10 cellular contexts compared by ENCODE assay signal in genomic region chr3:14143271-14143605, GRCh38. TPM values are rescaled to one million over a fixed set of nuclear protein-coding genes. Genes with fewer than 3 reads are reported as not detected.
DNase-seq lines count a peak whose midpoint lies in the region; ATAC-seq, FAIRE-seq and TF ChIP-seq lines count a peak whose summit lies in the region.
"Had no signal": no experiment of that assay in that cellular context is flagged by ENCODE, and none has a peak within 500 bp of the region (broad histone marks: within the 10 kb centered on the region; RNA-seq: fewer than 3 reads in every experiment).

No MANE protein-coding gene starts in this region.

- no peak for TF ChIP-seq POLR2A in GM12878 (IDR thresholded peaks at IDR 0.05; ENCODE audit: low read depth, low read length)

- peak overlapping the region; percentile 18 to 93 (median 84) for H3K27ac ChIP-seq in heart right ventricle
- no peak overlapping the region for H3K27ac ChIP-seq in right cardiac atrium (ENCODE audit: low read length)
- no peak overlapping the region for H3K27ac ChIP-seq in GM12878 (ENCODE audit: control insufficient read depth, insufficient read depth)
- H3K27ac ChIP-seq in upper lobe of right lung = peak overlapping the region; percentile 96

- H3K4me1 ChIP-seq in heart right ventricle (peaks cover 14 to 71% (median 37%) of the 10 kb centered on the region in 9 donors), right cardiac atrium (ENCODE audit: control insufficient read depth, insufficient read depth, low read length) (peaks cover 14% of the 10 kb centered on the region), GM12878 (ENCODE audit: control insufficient read depth, insufficient read depth, low read length) (peaks cover 16% of the 10 kb centered on the region), upper lobe of right lung (peaks cover 55% of the 10 kb centered on the region)

- no peaks in the 10 kb centered on the region for H3K9me3 Mint-ChIP-seq in memory B cell

- POLR2A ChIA-PET in GM12878 (lab: Charles Lee) = interaction anchor here (2.9 kb wide), 1 partner anchor 18 kb away, joined by 10 read pairs; no protein-coding TSS in a partner anchor

- peaks cover 14% of the 10 kb centered on the region for H3K4me1 Mint-ChIP-seq in memory B cell

- peak; percentile 18 for FAIRE-seq in GM12878 (lab: Jason Lieb, UNC)
- FAIRE-seq: GM19239, islet of Langerhans had no signal

- BruUV-seq in GM12878 (replicated peaks; lab: Mats Ljungman, UMichigan) = no TSS peak

- H3K79me2 ChIP-seq in GM12878 (ENCODE audit: control insufficient read depth, insufficient read depth, low read length) = no peaks in the 10 kb centered on the region

- no peak overlapping the region for H3K9ac ChIP-seq in GM12878 (ENCODE audit: control insufficient read depth, insufficient read depth, low read length)

- H2AFZ ChIP-seq in GM12878 (ENCODE audit: control insufficient read depth, low read depth, low read length) = no peak overlapping the region

- SMC1A ChIA-PET in GM12878 (lab: Charles Lee; ENCODE audit: uncharacterized antibody, unreplicated experiment) = interaction anchor here (1.1 to 1.2 kb wide), 2 partner anchors 17 to 20 kb away, joined by 3 to 4 read pairs; no protein-coding TSS in a partner anchor

- peaks cover 0 to 79% (median 40%) of the 10 kb centered on the region in 9 donors for H3K36me3 ChIP-seq in heart right ventricle
- peaks cover 8 to 12% of the 10 kb centered on the region in 2 experiments; a peak in 3 of 4 replicates for H3K36me3 ChIP-seq in GM12878 (ENCODE audit: control insufficient read depth in 2 of 2, insufficient read depth in 2 of 2, low read length in 1 of 2)
- H3K36me3 ChIP-seq in upper lobe of right lung = peaks cover 72% of the 10 kb centered on the region

- H3K27me3 ChIP-seq in heart right ventricle (no peaks in the 10 kb centered on the region), right cardiac atrium (ENCODE audit: control insufficient read depth, insufficient read depth) (no peaks in the 10 kb centered on the region), GM12878 (replicated peaks in 1 of 2; ENCODE audit: control insufficient read depth in 2 of 2, insufficient read depth in 2 of 2, low read length in 1 of 2) (no peaks in the 10 kb centered on the region), upper lobe of right lung (no peaks in the 10 kb centered on the region)

- no peaks in the 10 kb centered on the region for H4K20me1 ChIP-seq in GM12878 (ENCODE audit: control insufficient read depth, insufficient read depth)

- H3K4me2 ChIP-seq in GM12878 (ENCODE audit: control insufficient read depth, insufficient read depth) = no peak overlapping the region

- ATAC-seq in heart right ventricle = no peak
- ATAC-seq in right cardiac atrium = no peak
- ATAC-seq in GM12878 = no peak
- no peak for ATAC-seq in memory B cell (ENCODE audit: low read depth)
- ATAC-seq in upper lobe of right lung = no peak
- no peak for ATAC-seq in GM21723 (IDR thresholded peaks at IDR 0.05; ENCODE audit: unreplicated experiment)

- intact Hi-C loops in heart right ventricle (cut with DNase I) = loop anchor here in 1 of 10 donors (1.0 kb wide), 1 partner anchor 18 kb away; the partner anchor contains the start of gene TMEM43
- intact Hi-C loops in right cardiac atrium (cut with DNase I) = no loop called here
- intact Hi-C loops in GM12878 (cut with micrococcal nuclease; ENCODE audit: unreplicated experiment) = no loop called here
- intact Hi-C loops in upper lobe of right lung (cut with DNase I) = no loop called here

- CTCF ChIA-PET in GM12878 (lab: Yijun Ruan, JAX) = no interaction called here

- no peaks in the 10 kb centered on the region for H3K27me3 Mint-ChIP-seq in memory B cell

- 83 to 93% methylated on average over 4 of the region's 4 CpGs for WGBS in heart right ventricle, 2 donors
- 73% methylated on average over 4 of the region's 4 CpGs for WGBS in right cardiac atrium
- 85% methylated on average over 4 of the region's 4 CpGs for WGBS in GM12878 (ENCODE audit: insufficient coverage, insufficient replicate concordance, low lambda C conversion rate, missing lambda C conversion rate)

- RAD21 ChIA-PET in GM12878 (lab: Charles Lee; ENCODE audit: unreplicated experiment) = no interaction called here

- no peak for DNase-seq in heart right ventricle
- DNase-seq in right cardiac atrium = no peak
- DNase-seq in GM12878 (ENCODE audit: low read depth, low spot score) = no peak
- DNase-seq in memory B cell (ENCODE audit: low spot score in 2 of 2) = no peak
- DNase-seq in upper lobe of right lung = no peak
- DNase-seq in OCI-M2 (lab: John Stamatoyannopoulos, UW; ENCODE audit: unreplicated experiment) = no peak
- DNase-seq in stimulated activated CD8-positive, alpha-beta memory T cell treated with anti-CD3 and anti-CD28 coated beads, Interleukin-4, amount 100 ng/mL, for 48 hours = no peak

- no peak overlapping the region for H3K4me3 Mint-ChIP-seq in memory B cell

- no peaks in the 10 kb centered on the region for H3K9me3 ChIP-seq in heart right ventricle
- no peaks in the 10 kb centered on the region for H3K9me3 ChIP-seq in right cardiac atrium (ENCODE audit: control insufficient read depth, low read length)
- no peaks in the 10 kb centered on the region for H3K9me3 ChIP-seq in GM12878 (replicated peaks; ENCODE audit: control insufficient read depth, insufficient read depth, low read length)
- no peaks in the 10 kb centered on the region for H3K9me3 ChIP-seq in upper lobe of right lung

- no peak for TF ChIP-seq RAD21 in GM12878 (IDR thresholded peaks at IDR 0.05; ENCODE audit: insufficient read depth, low read depth, low read length)

- no peak for TF ChIP-seq CTCF in heart right ventricle (IDR thresholded peaks at IDR 0.05)
- no peak for TF ChIP-seq CTCF in GM12878 (IDR thresholded peaks at IDR 0.05 in 2 of 3, conservative IDR thresholded peaks at IDR 0.05 in 1 of 3; ENCODE audit: control insufficient read depth in 2 of 3, extremely low read depth in 1 of 3, insufficient read depth in 1 of 3, low read depth in 3 of 3, low read length in 3 of 3)
- no peak for TF ChIP-seq CTCF in upper lobe of right lung (IDR thresholded peaks at IDR 0.05)

- in situ Hi-C loops in GM12878 (cut with MboI) = no loop called here

- no peak for TF ChIP-seq EP300 in GM12878 (IDR thresholded peaks at IDR 0.05; ENCODE audit: borderline replicate concordance in 1 of 2, control insufficient read depth in 1 of 2, low read depth in 2 of 2, low read length in 2 of 2)

- H3K4me3 ChIP-seq in heart right ventricle (no peak overlapping the region), right cardiac atrium (ENCODE audit: low read length) (no peak overlapping the region), GM12878 (no peak overlapping the region), upper lobe of right lung (no peak overlapping the region)

- H3K36me3 Mint-ChIP-seq in memory B cell = peaks cover 27% of the 10 kb centered on the region

- H3K27ac Mint-ChIP-seq in memory B cell = peak overlapping the region; percentile 97

RNA-seq across cellular contexts. Expression of gene TMEM43, which starts 18.4 kb away (rescaled TPM):
- total RNA-seq in heart right ventricle = 10 to 100 TPM; 23.9 to 47.4 (median 37.2) TPM
- polyA plus RNA-seq in heart right ventricle = 10 to 100 TPM; 38.0 to 98.0 TPM
- total RNA-seq in right cardiac atrium = 100 to 1,000 TPM in 1 of 4 donors, 10 to 100 TPM in 3; 52.4 to 103 (median 68.7) TPM
- 46.7 TPM for polyA plus RNA-seq in right cardiac atrium
- total RNA-seq in GM12878 (2013; cell fraction: nucleolus; rRNA removed) = 42.4 and 44.7 TPM in 2 replicates
- total RNA-seq in GM12878 (2014; rRNA removed) = 23.0 and 25.0 TPM in 2 replicates
- 15.4 and 15.7 TPM in 2 replicates for total RNA-seq in GM12878 (2014; rRNA removed; fragmentation: Illumina TruSeq; extraction: Trizol)
- 18.0 and 18.7 TPM in 2 replicates for total RNA-seq in GM12878 (2021)
- 16.0 TPM for polyA plus RNA-seq in GM12878 (2011; ENCODE audit: low read depth)
- polyA plus RNA-seq in GM12878 (2011; rRNA removed) = 29.9 and 33.0 TPM in 2 replicates
- polyA plus RNA-seq in GM12878 (2011; cell fraction: cytosol; rRNA removed) = 32.7 and 35.3 TPM in 2 replicates
- 51.6 and 60.7 TPM in 2 replicates for polyA plus RNA-seq in GM12878 (2011; cell fraction: nucleus; rRNA removed)
- polyA plus RNA-seq in GM12878 (2012) = 20.2 and 24.7 TPM in 2 replicates
- polyA plus RNA-seq in GM12878 (2014; fragmentation: Illumina TruSeq; extraction: Trizol) = 16.9 and 17.5 TPM in 2 replicates
- polyA plus RNA-seq in GM12878 (2014; fragmentation: Nextera tagmentation; extraction: Ambion mirVana) = 1 to 10 TPM; 7.2 to 7.6 TPM
- 17.1 and 18.3 TPM in 2 replicates for polyA plus RNA-seq in GM12878 (2014; rRNA removed)
- polyA plus RNA-seq in GM12878 (2016; fragmentation: Nextera tagmentation; extraction: Ambion mirVana) = 10 to 100 TPM; 22.3 to 24.4 TPM
- polyA minus RNA-seq in GM12878 (2011; rRNA and poly(A)+ RNA removed) = 25.4 and 32.7 TPM in 2 replicates
- 9.8 and 12.2 TPM in 2 replicates for polyA minus RNA-seq in GM12878 (2011; cell fraction: cytosol; rRNA and poly(A)+ RNA removed)
- 8.2 and 12.2 TPM in 2 replicates for polyA minus RNA-seq in GM12878 (2011; cell fraction: nucleus; rRNA and poly(A)+ RNA removed)
- total RNA-seq in upper lobe of right lung = 86.3 TPM

RNA-seq across cellular contexts. Expression of gene CHCHD4, which starts 18.6 kb away (rescaled TPM):
- total RNA-seq in heart right ventricle = 10 to 100 TPM; 18.0 to 37.2 (median 28.0) TPM
- 10 to 100 TPM; 20.1 to 23.8 TPM for polyA plus RNA-seq in heart right ventricle
- 10 to 100 TPM; 21.0 to 30.9 (median 27.4) TPM for total RNA-seq in right cardiac atrium
- 33.4 TPM for polyA plus RNA-seq in right cardiac atrium
- total RNA-seq in GM12878 (2013; cell fraction: nucleolus; rRNA removed) = 2.3 and 3.3 TPM in 2 replicates
- 22.4 and 27.0 TPM in 2 replicates for total RNA-seq in GM12878 (2014; rRNA removed)
- total RNA-seq in GM12878 (2014; rRNA removed; fragmentation: Illumina TruSeq; extraction: Trizol) = 24.4 and 24.6 TPM in 2 replicates
- total RNA-seq in GM12878 (2021) = 20.1 and 21.0 TPM in 2 replicates
- polyA plus RNA-seq in GM12878 (2011; ENCODE audit: low read depth) = 6.0 TPM
- polyA plus RNA-seq in GM12878 (2011; rRNA removed) = 22.9 and 28.8 TPM in 2 replicates
- 15.1 and 17.8 TPM in 2 replicates for polyA plus RNA-seq in GM12878 (2011; cell fraction: cytosol; rRNA removed)
- 9.3 and 10.0 TPM in 2 replicates for polyA plus RNA-seq in GM12878 (2011; cell fraction: nucleus; rRNA removed)
- 7.6 and 9.5 TPM in 2 replicates for polyA plus RNA-seq in GM12878 (2012)
- polyA plus RNA-seq in GM12878 (2014; fragmentation: Illumina TruSeq; extraction: Trizol) = 34.9 and 38.4 TPM in 2 replicates
- 10 to 100 TPM; 37.9 to 46.8 TPM for polyA plus RNA-seq in GM12878 (2014; fragmentation: Nextera tagmentation; extraction: Ambion mirVana)
- 25.3 and 26.0 TPM in 2 replicates for polyA plus RNA-seq in GM12878 (2014; rRNA removed)
- polyA plus RNA-seq in GM12878 (2016; fragmentation: Nextera tagmentation; extraction: Ambion mirVana) = 10 to 100 TPM; 31.9 to 36.4 TPM
- polyA minus RNA-seq in GM12878 (2011; rRNA and poly(A)+ RNA removed) = 13.3 and 13.8 TPM in 2 replicates
- 3.6 and 4.5 TPM in 2 replicates for polyA minus RNA-seq in GM12878 (2011; cell fraction: cytosol; rRNA and poly(A)+ RNA removed)
- 2.3 and 3.8 TPM in 2 replicates for polyA minus RNA-seq in GM12878 (2011; cell fraction: nucleus; rRNA and poly(A)+ RNA removed)
- total RNA-seq in upper lobe of right lung = 12.0 TPM

RNA-seq across cellular contexts. Expression of gene XPC, which starts 35.2 kb away (rescaled TPM):
- total RNA-seq in heart right ventricle (10 to 100 TPM in 5 of 10 donors, 1 to 10 TPM in 5; 8.5 to 15.8 (median 11.3) TPM), right cardiac atrium (10 to 100 TPM; 10.7 to 16.1 (median 14.4) TPM), GM12878 (2014; rRNA removed) (30.2 and 32.9 TPM in 2 replicates), GM12878 (2014; rRNA removed; fragmentation: Illumina TruSeq; extraction: Trizol) (27.9 and 29.5 TPM in 2 replicates), GM12878 (2021) (32.9 and 35.1 TPM in 2 replicates), upper lobe of right lung (36.1 TPM)
- polyA plus RNA-seq in heart right ventricle (1 to 10 TPM; 7.3 to 9.7 TPM), right cardiac atrium (8.8 TPM), GM12878 (2011; rRNA removed) (19.2 and 27.7 TPM in 2 replicates), GM12878 (2014; fragmentation: Illumina TruSeq; extraction: Trizol) (31.5 and 36.3 TPM in 2 replicates), GM12878 (2014; fragmentation: Nextera tagmentation; extraction: Ambion mirVana) (1 to 10 TPM; 4.0 to 6.1 TPM), GM12878 (2014; rRNA removed) (25.8 and 28.1 TPM in 2 replicates), GM12878 (2016; fragmentation: Nextera tagmentation; extraction: Ambion mirVana) (10 to 100 TPM; 45.7 to 48.3 TPM)
- total RNA-seq in GM12878 (2013; cell fraction: nucleolus; rRNA removed) = 61.0 and 69.0 TPM in 2 replicates
- polyA plus RNA-seq in GM12878 (2011; ENCODE audit: low read depth) = 20.3 TPM
- 19.1 and 21.0 TPM in 2 replicates for polyA plus RNA-seq in GM12878 (2011; cell fraction: cytosol; rRNA removed)
- 80.0 and 91.2 TPM in 2 replicates for polyA plus RNA-seq in GM12878 (2011; cell fraction: nucleus; rRNA removed)
- 23.5 and 29.0 TPM in 2 replicates for polyA plus RNA-seq in GM12878 (2012)
- 30.3 and 31.2 TPM in 2 replicates for polyA minus RNA-seq in GM12878 (2011; rRNA and poly(A)+ RNA removed)
- 12.4 and 13.0 TPM in 2 replicates for polyA minus RNA-seq in GM12878 (2011; cell fraction: cytosol; rRNA and poly(A)+ RNA removed)
- polyA minus RNA-seq in GM12878 (2011; cell fraction: nucleus; rRNA and poly(A)+ RNA removed) = 33.9 and 45.0 TPM in 2 replicates

RNA-seq across cellular contexts. Expression of gene LSM3, which starts 35.4 kb away (rescaled TPM):
- 10 to 100 TPM; 12.4 to 18.0 (median 15.2) TPM for total RNA-seq in heart right ventricle
- 10 to 100 TPM in 1 of 2 donors, 1 to 10 TPM in 1; 5.6 to 16.1 TPM for polyA plus RNA-seq in heart right ventricle
- 10 to 100 TPM; 13.5 to 16.5 (median 15.2) TPM for total RNA-seq in right cardiac atrium
- polyA plus RNA-seq in right cardiac atrium = 17.8 TPM
- total RNA-seq in GM12878 (2013; cell fraction: nucleolus; rRNA removed) = 7.5 and 7.9 TPM in 2 replicates
- total RNA-seq in GM12878 (2014; rRNA removed) = 15.5 and 17.1 TPM in 2 replicates
- total RNA-seq in GM12878 (2014; rRNA removed; fragmentation: Illumina TruSeq; extraction: Trizol) = 26.8 and 30.5 TPM in 2 replicates
- total RNA-seq in GM12878 (2021) = 16.0 and 18.3 TPM in 2 replicates
- 10.9 TPM for polyA plus RNA-seq in GM12878 (2011; ENCODE audit: low read depth)
- 25.2 and 44.6 TPM in 2 replicates for polyA plus RNA-seq in GM12878 (2011; rRNA removed)
- 5.2 and 5.9 TPM in 2 replicates for polyA plus RNA-seq in GM12878 (2011; cell fraction: cytosol; rRNA removed)
- polyA plus RNA-seq in GM12878 (2011; cell fraction: nucleus; rRNA removed) = 5.4 and 6.0 TPM in 2 replicates
- polyA plus RNA-seq in GM12878 (2012) = 17.9 and 22.1 TPM in 2 replicates
- polyA plus RNA-seq in GM12878 (2014; fragmentation: Illumina TruSeq; extraction: Trizol) = 27.8 and 33.8 TPM in 2 replicates
- polyA plus RNA-seq in GM12878 (2014; fragmentation: Nextera tagmentation; extraction: Ambion mirVana) = 100 to 1,000 TPM in 1 of 2 experiments, 10 to 100 TPM in 1; 98.1 to 111 TPM
- 20.0 and 23.9 TPM in 2 replicates for polyA plus RNA-seq in GM12878 (2014; rRNA removed)
- 10 to 100 TPM; 79.6 to 85.3 TPM for polyA plus RNA-seq in GM12878 (2016; fragmentation: Nextera tagmentation; extraction: Ambion mirVana)
- polyA minus RNA-seq in GM12878 (2011; rRNA and poly(A)+ RNA removed) = 2.9 and 3.2 TPM in 2 replicates
- 1.8 and 2.1 TPM in 2 replicates for polyA minus RNA-seq in GM12878 (2011; cell fraction: cytosol; rRNA and poly(A)+ RNA removed)
- polyA minus RNA-seq in GM12878 (2011; cell fraction: nucleus; rRNA and poly(A)+ RNA removed) = 2.7 and 5.9 TPM in 2 replicates
- total RNA-seq in upper lobe of right lung = 8.8 TPM

Comparison
In these comparisons a context has a peak if more than half of its experiments do, and no peak if none do; other contexts are left out.
1. H3K27ac ChIP-seq: peak in heart right ventricle (10 of 10) and upper lobe of right lung (single experiment); none in right cardiac atrium (single experiment) and GM12878 (single experiment).